In the genomic region with DNA sequence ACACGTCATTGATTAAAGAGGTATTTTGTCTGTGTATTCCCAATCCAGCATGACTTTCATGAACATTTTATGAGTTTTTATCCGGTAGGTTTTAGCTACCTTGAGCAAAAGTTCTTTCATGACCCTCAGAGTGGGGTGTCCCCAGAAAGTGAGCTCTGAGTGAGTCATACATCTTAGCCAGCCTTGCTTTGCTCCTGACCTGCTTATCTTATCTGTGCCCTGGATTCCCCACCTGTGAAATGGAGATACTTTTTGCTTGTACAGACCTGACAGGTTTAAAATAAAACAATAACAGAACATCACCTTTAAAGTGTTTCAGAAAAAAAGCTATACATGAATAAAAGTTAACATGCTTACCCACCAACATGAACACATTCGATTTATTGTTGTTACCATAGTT, we compare ENCODE assay signal across 1 cellular context.
TF ChIP-seq lines count a peak whose summit lies in the region.

No MANE protein-coding gene starts in this region.

TF ChIP-seq in GM12878, 131 proteins besides CTCF, POLR2A, EP300 and RAD21 (continued from another document):
- TF ChIP-seq, protein P1, sequence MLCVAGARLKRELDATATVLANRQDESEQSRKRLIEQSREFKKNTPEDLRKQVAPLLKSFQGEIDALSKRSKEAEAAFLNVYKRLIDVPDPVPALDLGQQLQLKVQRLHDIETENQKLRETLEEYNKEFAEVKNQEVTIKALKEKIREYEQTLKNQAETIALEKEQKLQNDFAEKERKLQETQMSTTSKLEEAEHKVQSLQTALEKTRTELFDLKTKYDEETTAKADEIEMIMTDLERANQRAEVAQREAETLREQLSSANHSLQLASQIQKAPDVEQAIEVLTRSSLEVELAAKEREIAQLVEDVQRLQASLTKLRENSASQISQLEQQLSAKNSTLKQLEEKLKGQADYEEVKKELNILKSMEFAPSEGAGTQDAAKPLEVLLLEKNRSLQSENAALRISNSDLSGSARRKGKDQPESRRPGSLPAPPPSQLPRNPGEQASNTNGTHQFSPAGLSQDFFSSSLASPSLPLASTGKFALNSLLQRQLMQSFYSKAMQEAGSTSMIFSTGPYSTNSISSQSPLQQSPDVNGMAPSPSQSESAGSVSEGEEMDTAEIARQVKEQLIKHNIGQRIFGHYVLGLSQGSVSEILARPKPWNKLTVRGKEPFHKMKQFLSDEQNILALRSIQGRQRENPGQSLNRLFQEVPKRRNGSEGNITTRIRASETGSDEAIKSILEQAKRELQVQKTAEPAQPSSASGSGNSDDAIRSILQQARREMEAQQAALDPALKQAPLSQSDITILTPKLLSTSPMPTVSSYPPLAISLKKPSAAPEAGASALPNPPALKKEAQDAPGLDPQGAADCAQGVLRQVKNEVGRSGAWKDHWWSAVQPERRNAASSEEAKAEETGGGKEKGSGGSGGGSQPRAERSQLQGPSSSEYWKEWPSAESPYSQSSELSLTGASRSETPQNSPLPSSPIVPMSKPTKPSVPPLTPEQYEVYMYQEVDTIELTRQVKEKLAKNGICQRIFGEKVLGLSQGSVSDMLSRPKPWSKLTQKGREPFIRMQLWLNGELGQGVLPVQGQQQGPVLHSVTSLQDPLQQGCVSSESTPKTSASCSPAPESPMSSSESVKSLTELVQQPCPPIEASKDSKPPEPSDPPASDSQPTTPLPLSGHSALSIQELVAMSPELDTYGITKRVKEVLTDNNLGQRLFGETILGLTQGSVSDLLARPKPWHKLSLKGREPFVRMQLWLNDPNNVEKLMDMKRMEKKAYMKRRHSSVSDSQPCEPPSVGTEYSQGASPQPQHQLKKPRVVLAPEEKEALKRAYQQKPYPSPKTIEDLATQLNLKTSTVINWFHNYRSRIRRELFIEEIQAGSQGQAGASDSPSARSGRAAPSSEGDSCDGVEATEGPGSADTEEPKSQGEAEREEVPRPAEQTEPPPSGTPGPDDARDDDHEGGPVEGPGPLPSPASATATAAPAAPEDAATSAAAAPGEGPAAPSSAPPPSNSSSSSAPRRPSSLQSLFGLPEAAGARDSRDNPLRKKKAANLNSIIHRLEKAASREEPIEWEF (IDR thresholded peaks at IDR 0.05; ENCODE audit: insufficient replicate concordance, low read depth, low read length) = no peak
- no peak for TF ChIP-seq CHD2 (IDR thresholded peaks at IDR 0.05; ENCODE audit: borderline replicate concordance, low read depth, low read length)
- no peak for TF ChIP-seq RELA (IDR thresholded peaks at IDR 0.05; ENCODE audit: borderline replicate concordance, partially characterized antibody)
- no peak for TF ChIP-seq BACH1 (IDR thresholded peaks at IDR 0.05; ENCODE audit: borderline replicate concordance)
- TF ChIP-seq EED (IDR thresholded peaks at IDR 0.05; ENCODE audit: low read depth) = no peak
- no peak for TF ChIP-seq MXI1 (IDR thresholded peaks at IDR 0.05; ENCODE audit: low read depth, low read length)
- TF ChIP-seq SMC3 (IDR thresholded peaks at IDR 0.05; ENCODE audit: borderline replicate concordance, low read length) = no peak
- no peak for TF ChIP-seq MYB (IDR thresholded peaks at IDR 0.05; ENCODE audit: borderline replicate concordance, low read depth, low read length)
TF ChIP-seq in GM12878: peak in this region for 0.
